26 cellular contexts compared by ENCODE assay signal in genomic region chr11:84247931-84248330, GRCh38.
A peak's percentile ranks its signal among the peaks of the same experiment; 100 is the strongest.
DNase-seq lines count a peak whose midpoint lies in the region; FAIRE-seq and TF ChIP-seq lines count a peak whose summit lies in the region.
"Had no signal": no experiment of that assay in that cellular context is flagged by ENCODE, and none has a peak within 500 bp of the region (broad histone marks: within the 10 kb centered on the region; RNA-seq: fewer than 3 reads in every experiment).

No MANE protein-coding gene starts in this region.

- 72 to 80% methylated on average over 4 of the region's 4 CpGs for WGBS in sigmoid colon, 2 donors

- H3K4me3 ChIP-seq in astrocyte of the cerebellum (ENCODE audit: low read depth, low read length) (no peak overlapping the region), sigmoid colon (no peak overlapping the region)
- H3K4me3 ChIP-seq: body of pancreas, GM23338, heart right ventricle, mucosa of descending colon had no signal

- H3K4me1 ChIP-seq in sigmoid colon = no peaks in the 10 kb centered on the region
- H3K4me1 ChIP-seq: body of pancreas had no signal

- in situ Hi-C loops in astrocyte of the cerebellum (cut with HindIII; ENCODE audit: low sequenced_read_pairs) = no loop called here

- no peak for TF ChIP-seq EP300 in sigmoid colon (IDR thresholded peaks at IDR 0.05)

- DNase-seq in NCI-H1092 treated with DMSO at 0.1 percent for 48 hours (lab: John Stamatoyannopoulos, UW) (peak; percentile 9), NCI-H1092 (lab: John Stamatoyannopoulos, UW) (no peak), NCI-H2081 treated with DMSO at 0.1 percent for 48 hours (lab: John Stamatoyannopoulos, UW) (peak; percentile 32), astrocyte of the cerebellum (ENCODE audit: low read depth) (peak; percentile 22), renal cortical epithelial cell (ENCODE audit: low read depth) (peak; percentile 44), GM12891 (ENCODE audit: insufficient read length, low spot score) (no peak), NCI-H187 treated with DMSO at 0.1 percent for 48 hours (lab: John Stamatoyannopoulos, UW) (no peak), sigmoid colon (no peak)
- DNase-seq: activated CD4-positive, CD25-positive, alpha-beta regulatory T cell; activated CD8-positive, alpha-beta memory T cell treated with anti-CD3 and anti-CD28 coated beads for 24 hours; activated naive CD4-positive, alpha-beta T cell treated with anti-CD3 and anti-CD28 coated beads, Interleukin-2, amount 50 U/mL, for 16 hours; activated T-cell treated with anti-CD3 and anti-CD28 coated beads, Interleukin-2, amount 50 U/mL, for 72 hours; body of pancreas; DND-41; heart right ventricle; KG1; mucosa of descending colon; posterior cingulate gyrus; small intestine; stimulated activated naive CD4-positive, alpha-beta T cell treated with Interleukin-2 at 50 U/mL for 16 hours; T1000; trophoblast cell had no signal

- intact Hi-C loops in sigmoid colon (cut with DNase I) = no loop called here

- no peaks in the 10 kb centered on the region for H3K27me3 ChIP-seq in sigmoid colon
- H3K27me3 ChIP-seq: body of pancreas, heart right ventricle had no signal

- H3K36me3 ChIP-seq in sigmoid colon = peaks cover 0 to 3% (median 0%) of the 10 kb centered on the region in 4 donors
- H3K36me3 ChIP-seq: heart right ventricle had no signal

- H3K27ac ChIP-seq in sigmoid colon = no peak overlapping the region
- H3K27ac ChIP-seq: 22Rv1, body of pancreas, heart right ventricle had no signal

- no peak for TF ChIP-seq POLR2A in GM12891 (IDR thresholded peaks at IDR 0.05; ENCODE audit: low read depth, low read length)
- no peak for TF ChIP-seq POLR2A in sigmoid colon (IDR thresholded peaks at IDR 0.05)

- TF ChIP-seq CTCF in astrocyte of the cerebellum (IDR thresholded peaks at IDR 0.05; ENCODE audit: low read depth, low read length, missing control alignments) = no peak
- no peak for TF ChIP-seq CTCF in sigmoid colon (IDR thresholded peaks at IDR 0.05)

- H3K9me3 ChIP-seq in sigmoid colon = no peaks in the 10 kb centered on the region
- H3K9me3 ChIP-seq: body of pancreas, heart right ventricle, mucosa of descending colon had no signal

- FAIRE-seq in GM12891 (lab: Jason Lieb, UNC) = no peak
- FAIRE-seq: colon, RCC 7860, small intestine had no signal

TF ChIP-seq in GM12891, 5 proteins besides CTCF, POLR2A, EP300 and RAD21:
- TF ChIP-seq POU2F2 (IDR thresholded peaks at IDR 0.05; ENCODE audit: low read depth, low read length) (no peak), TAF1 (IDR thresholded peaks at IDR 0.05; ENCODE audit: low read depth, low read length) (no peak), POLR2AphosphoS5 (IDR thresholded peaks at IDR 0.05; ENCODE audit: low read depth, low read length) (no peak), PAX5 (IDR thresholded peaks at IDR 0.05; ENCODE audit: insufficient read depth, low read length, severe bottlenecking) (no peak), SPI1 (IDR thresholded peaks at IDR 0.05; ENCODE audit: low read depth, low read length) (no peak)

Comparison
In these comparisons a context has a peak if more than half of its experiments do, and no peak if none do; other contexts are left out.
1. DNase-seq: peak in NCI-H1092 treated with DMSO at 0.1 percent for 48 hours (single experiment), NCI-H2081 treated with DMSO at 0.1 percent for 48 hours (single experiment), astrocyte of the cerebellum (single experiment) and renal cortical epithelial cell (single experiment); none in NCI-H1092 (single experiment), GM12891 (single experiment), NCI-H187 treated with DMSO at 0.1 percent for 48 hours (single experiment) and sigmoid colon (single experiment).